Comparison of ENCODE assay signal across 9 cellular contexts in genomic region chr12:4908694-4909396, GRCh38. TPM values are rescaled to one million over a fixed set of nuclear protein-coding genes. Genes with fewer than 3 reads are reported as not detected.
DNase-seq lines count a peak whose midpoint lies in the region; ATAC-seq and TF ChIP-seq lines count a peak whose summit lies in the region.
"Had no signal": no experiment of that assay in that cellular context is flagged by ENCODE, and none has a peak within 500 bp of the region (broad histone marks: within the 10 kb centered on the region; RNA-seq: fewer than 3 reads in every experiment).

No MANE protein-coding gene starts in this region.

- no peak overlapping the region for H3K27ac ChIP-seq in gastroesophageal sphincter
- H3K27ac ChIP-seq: C4-2B had no signal

- H3K27me3 ChIP-seq in gastroesophageal sphincter = peaks cover 86% of the 10 kb centered on the region

- no peaks in the 10 kb centered on the region for H3K36me3 ChIP-seq in gastroesophageal sphincter

- WGBS in gastroesophageal sphincter (ENCODE audit: low coverage in 1 of 2), 2 donors = 1 to 2% methylated on average over 11 to 13 of the region's 31 CpGs

- TF ChIP-seq CTCF in fibroblast of mammary gland (conservative IDR thresholded peaks at IDR 0.05; ENCODE audit: control insufficient read depth, insufficient read depth, low read depth, low read length) (no peak), gastroesophageal sphincter (IDR thresholded peaks at IDR 0.05) (no peak)

- no peak overlapping the region for H3K4me3 ChIP-seq in fibroblast of mammary gland (ENCODE audit: control insufficient read depth, low read depth, low read length)
- peak overlapping the region; percentile 42 for H3K4me3 ChIP-seq in skeletal muscle cell (ENCODE audit: low read depth, low read length)
- H3K4me3 ChIP-seq in gastroesophageal sphincter = peak overlapping the region in 1 of 2 donors; percentile 50

- H3K9me3 ChIP-seq in gastroesophageal sphincter = no peaks in the 10 kb centered on the region

- H3K36me3 Mint-ChIP-seq in activated CD8-positive, alpha-beta memory T cell treated with anti-CD3 and anti-CD28 coated beads, Interleukin-2, amount 10 ng/mL, durations not matched to agents 7 days and 5 days = peaks cover 2% of the 10 kb centered on the region

- TF ChIP-seq POLR2A in gastroesophageal sphincter (IDR thresholded peaks at IDR 0.05) = no peak

- ATAC-seq in activated CD8-positive, alpha-beta memory T cell treated with anti-CD3 and anti-CD28 coated beads, Interleukin-2, amount 10 ng/mL, durations not matched to agents 7 days and 5 days = peak; percentile 42
- ATAC-seq in GM19035 (IDR thresholded peaks at IDR 0.05; ENCODE audit: unreplicated experiment) = no peak
- ATAC-seq in gastroesophageal sphincter = no peak

- peaks cover 16% of the 10 kb centered on the region for H3K4me1 Mint-ChIP-seq in activated CD8-positive, alpha-beta memory T cell treated with anti-CD3 and anti-CD28 coated beads, Interleukin-2, amount 10 ng/mL, durations not matched to agents 7 days and 5 days

- peaks cover 52% of the 10 kb centered on the region for H3K27me3 Mint-ChIP-seq in activated CD8-positive, alpha-beta memory T cell treated with anti-CD3 and anti-CD28 coated beads, Interleukin-2, amount 10 ng/mL, durations not matched to agents 7 days and 5 days

- CTCF ChIA-PET in activated CD8-positive, alpha-beta memory T cell treated with anti-CD3 and anti-CD28 coated beads, Interleukin-2, amount 10 ng/mL, durations not matched to agents 7 days and 5 days (lab: Charles Lee) = interaction anchor here (1.1 to 1.7 kb wide), 2 partner anchors 11 to 51 kb away, joined by 3 to 4 read pairs; no protein-coding TSS in a partner anchor

- no peak for DNase-seq in activated CD8-positive, alpha-beta memory T cell treated with anti-CD3 and anti-CD28 coated beads, Interleukin-2, amount 10 ng/mL, durations not matched to agents 7 days and 5 days
- DNase-seq in activated CD8-positive, alpha-beta memory T cell treated with anti-CD3 and anti-CD28 coated beads, Interleukin-2, amount 50 U/mL, for 4 hours = no peak
- DNase-seq in NCI-H748 treated with DMSO at 0.1 percent for 48 hours (lab: John Stamatoyannopoulos, UW) (peak; percentile 53), fibroblast of mammary gland (ENCODE audit: low read depth) (peak; percentile 44), skeletal muscle cell (ENCODE audit: low read depth) (no peak), OCI-M2 (lab: John Stamatoyannopoulos, UW; ENCODE audit: unreplicated experiment) (no peak)

- peak overlapping the region; percentile 18 for H3K4me3 Mint-ChIP-seq in activated CD8-positive, alpha-beta memory T cell treated with anti-CD3 and anti-CD28 coated beads, Interleukin-2, amount 10 ng/mL, durations not matched to agents 7 days and 5 days

- no peak overlapping the region for H3K27ac Mint-ChIP-seq in activated CD8-positive, alpha-beta memory T cell treated with anti-CD3 and anti-CD28 coated beads, Interleukin-2, amount 10 ng/mL, durations not matched to agents 7 days and 5 days

- H3K4me1 ChIP-seq in gastroesophageal sphincter = peaks cover 0 to 32% (median 21%) of the 10 kb centered on the region in 3 donors

- no peak for TF ChIP-seq EP300 in gastroesophageal sphincter (IDR thresholded peaks at IDR 0.05)

- peaks cover 2% of the 10 kb centered on the region for H3K9me3 Mint-ChIP-seq in activated CD8-positive, alpha-beta memory T cell treated with anti-CD3 and anti-CD28 coated beads, Interleukin-2, amount 10 ng/mL, durations not matched to agents 7 days and 5 days (ENCODE audit: low read depth)

RNA-seq across cellular contexts. Expression of gene KCNA1, which starts 0.9 kb away (rescaled TPM):
- total RNA-seq in activated CD8-positive, alpha-beta memory T cell treated with anti-CD3 and anti-CD28 coated beads, Interleukin-2, amount 10 ng/mL, durations not matched to agents 7 days and 5 days = not detected
- total RNA-seq in gastroesophageal sphincter = under 1 TPM in 2 of 4 donors, not detected in 2; 0.08 to 0.13 TPM

Comparison
In these comparisons a context has a peak if more than half of its experiments do, and no peak if none do; other contexts are left out.
1. DNase-seq: peak in NCI-H748 treated with DMSO at 0.1 percent for 48 hours (single experiment) and fibroblast of mammary gland (single experiment); none in activated CD8-positive, alpha-beta memory T cell treated with anti-CD3 and anti-CD28 coated beads, Interleukin-2, amount 10 ng/mL, durations not matched to agents 7 days and 5 days (single experiment), activated CD8-positive, alpha-beta memory T cell treated with anti-CD3 and anti-CD28 coated beads, Interleukin-2, amount 50 U/mL, for 4 hours (single experiment), skeletal muscle cell (single experiment) and OCI-M2 (single experiment).